ENCODE assay signal across 30 cellular contexts in the genomic region with DNA sequence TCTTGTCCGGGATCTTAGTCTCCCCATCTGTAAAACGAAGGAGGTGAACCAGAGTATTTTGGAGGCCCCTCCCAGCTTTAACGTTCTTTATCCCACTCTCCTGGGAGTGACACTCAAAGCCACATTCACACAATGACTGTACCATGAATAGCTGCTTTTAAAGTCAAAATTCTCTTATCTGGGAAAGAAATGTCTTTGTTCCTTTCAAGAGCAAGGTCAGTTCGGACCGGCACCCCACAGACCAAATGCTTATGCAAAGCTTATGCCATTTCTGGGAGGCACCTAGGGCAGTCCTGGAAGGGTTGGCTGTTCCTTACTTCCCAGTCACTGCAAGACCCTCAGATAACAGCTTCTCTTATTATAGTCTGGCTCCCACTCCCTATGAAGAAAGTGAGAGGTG. TPM values are rescaled to one million over a fixed set of nuclear protein-coding genes. Genes with fewer than 3 reads are reported as not detected.
"Had no signal": no experiment of that assay in that cellular context is flagged by ENCODE, and none has a peak within 500 bp of the region (broad histone marks: within the 10 kb centered on the region; RNA-seq: fewer than 3 reads in every experiment).

No MANE protein-coding gene starts in this region.

- ATAC-seq: foreskin keratinocyte; gastroesophageal sphincter; heart left ventricle; left lobe of liver; mucosa of descending colon; natural killer cell treated with Interleukin-12 subunit alpha and Interleukin-12 subunit beta and Interleukin-15 and Interleukin-18, amount 100 ng/mL, for 72 hours; pancreas; right lobe of liver; stimulated activated naive B cell treated with anti-CD40 and anti-IgM and Interleukin-4, amounts not matched to agents 10 μg/mL and 1 μg/mL and 100 μg/mL, for 72 hours had no signal

- H3K4me3 ChIP-seq: colonic mucosa, esophagus muscularis mucosa, gastroesophageal sphincter, heart left ventricle, lung, mucosa of descending colon, pancreas, right lobe of liver, thoracic aorta, tibial nerve, upper lobe of left lung had no signal

- H3K36me3 ChIP-seq: colonic mucosa, esophagus muscularis mucosa, gastroesophageal sphincter, heart left ventricle, pancreas, right lobe of liver, thoracic aorta, tibial nerve, upper lobe of left lung had no signal

- H3K9me3 ChIP-seq: colonic mucosa, esophagus muscularis mucosa, gastroesophageal sphincter, heart left ventricle, mucosa of descending colon, pancreas, right lobe of liver, thoracic aorta, tibial nerve, upper lobe of left lung had no signal

- H3K36me3 Mint-ChIP-seq: memory B cell; mesothelial cell of epicardium; naive B cell; natural killer cell treated with Interleukin-12 subunit alpha and Interleukin-12 subunit beta and Interleukin-15 and Interleukin-18, amount 100 ng/mL, for 72 hours; stimulated activated naive B cell treated with anti-CD40 and anti-IgM and Interleukin-4, amounts not matched to agents 10 μg/mL and 1 μg/mL and 100 μg/mL, for 72 hours had no signal

- H3K9me3 Mint-ChIP-seq: dendritic cell treated with granulocyte-macrophage colony-stimulating factor and Interleukin-4, amounts not matched to agents 40 ng/mL and 50 ng/mL, for 4 days; memory B cell; mesothelial cell of epicardium; natural killer cell treated with Interleukin-12 subunit alpha and Interleukin-12 subunit beta and Interleukin-15 and Interleukin-18, amount 100 ng/mL, for 72 hours; stimulated activated naive CD8-positive, alpha-beta T cell treated with anti-CD3 and anti-CD28 coated beads, Interleukin-15, Interleukin-2, amounts not matched to agents 100 ng/mL and 50 ng/mL, for 24 hours had no signal

- H3K27me3 Mint-ChIP-seq: natural killer cell treated with Interleukin-12 subunit alpha and Interleukin-12 subunit beta and Interleukin-15 and Interleukin-18, amount 100 ng/mL, for 72 hours; stimulated activated naive B cell treated with anti-CD40 and anti-IgM and Interleukin-4, amounts not matched to agents 10 μg/mL and 1 μg/mL and 100 μg/mL, for 72 hours; stimulated activated naive CD8-positive, alpha-beta T cell treated with anti-CD3 and anti-CD28 coated beads, Interleukin-15, Interleukin-2, amounts not matched to agents 100 ng/mL and 50 ng/mL, for 24 hours had no signal

- FAIRE-seq: endothelial cell of umbilical vein, kidney, pancreas, small intestine, urothelium cell line had no signal

- H3K27ac Mint-ChIP-seq: dendritic cell treated with granulocyte-macrophage colony-stimulating factor and Interleukin-4, amounts not matched to agents 40 ng/mL and 50 ng/mL, for 4 days; memory B cell; mesothelial cell of epicardium; naive B cell; natural killer cell treated with Interleukin-12 subunit alpha and Interleukin-12 subunit beta and Interleukin-15 and Interleukin-18, amount 100 ng/mL, for 72 hours; stimulated activated naive B cell treated with anti-CD40 and anti-IgM and Interleukin-4, amounts not matched to agents 10 μg/mL and 1 μg/mL and 100 μg/mL, for 72 hours; stimulated activated naive CD8-positive, alpha-beta T cell treated with anti-CD3 and anti-CD28 coated beads, Interleukin-15, Interleukin-2, amounts not matched to agents 100 ng/mL and 50 ng/mL, for 24 hours had no signal

- H3K4me3 Mint-ChIP-seq: dendritic cell treated with granulocyte-macrophage colony-stimulating factor and Interleukin-4, amounts not matched to agents 40 ng/mL and 50 ng/mL, for 4 days; memory B cell; mesothelial cell of epicardium; naive B cell; natural killer cell treated with Interleukin-12 subunit alpha and Interleukin-12 subunit beta and Interleukin-15 and Interleukin-18, amount 100 ng/mL, for 72 hours; stimulated activated naive B cell treated with anti-CD40 and anti-IgM and Interleukin-4, amounts not matched to agents 10 μg/mL and 1 μg/mL and 100 μg/mL, for 72 hours; stimulated activated naive CD8-positive, alpha-beta T cell treated with anti-CD3 and anti-CD28 coated beads, Interleukin-15, Interleukin-2, amounts not matched to agents 100 ng/mL and 50 ng/mL, for 24 hours had no signal

- H3K4me1 Mint-ChIP-seq: memory B cell; naive B cell; stimulated activated naive B cell treated with anti-CD40 and anti-IgM and Interleukin-4, amounts not matched to agents 10 μg/mL and 1 μg/mL and 100 μg/mL, for 72 hours had no signal

- DNase-seq: colonic mucosa; effector CD8-positive, alpha-beta T cell; foreskin keratinocyte; heart left ventricle; hippocampal formation; kidney; mucosa of descending colon; naive B cell; occipital lobe; pancreas; retina; right lobe of liver; small intestine; stimulated activated CD4-positive, alpha-beta T cell treated with anti-CD3 and anti-CD28 coated beads, Interleukin-15, amount 100 ng/mL, for 24 hours; stimulated activated CD4-positive, alpha-beta T cell treated with anti-CD3 and anti-CD28 coated beads, Interleukin-2, amount 100 ng/mL, for 48 hours; stimulated activated naive B cell treated with anti-CD40 and anti-IgM and Interleukin-4, amounts not matched to agents 10 μg/mL and 1 μg/mL and 100 μg/mL, for 72 hours; upper lobe of left lung had no signal

- H3K4me1 ChIP-seq: colonic mucosa, esophagus muscularis mucosa, foreskin keratinocyte, gastroesophageal sphincter, heart left ventricle, pancreas, tibial nerve, upper lobe of left lung had no signal

- H3K27ac ChIP-seq: colonic mucosa, esophagus muscularis mucosa, foreskin keratinocyte, gastroesophageal sphincter, heart left ventricle, pancreas, right lobe of liver, thoracic aorta, tibial nerve, upper lobe of left lung had no signal

- H3K27me3 ChIP-seq: colonic mucosa, esophagus muscularis mucosa, gastroesophageal sphincter, pancreas, right lobe of liver, tibial nerve, upper lobe of left lung had no signal

RNA-seq across cellular contexts. Expression of gene WNT5A, which starts 53.5 kb away (rescaled TPM):
- total RNA-seq: natural killer cell treated with Interleukin-12 subunit alpha and Interleukin-12 subunit beta and Interleukin-15 and Interleukin-18, amount 100 ng/mL, for 72 hours had no signal
